ENCODE assay signal across 1 cellular context in genomic region chr1:99992760-99993467, GRCh38.
A peak's percentile ranks its signal among the peaks of the same experiment; 100 is the strongest.
TF ChIP-seq lines count a peak whose summit lies in the region.

No MANE protein-coding gene starts in this region.

TF ChIP-seq in K562, 482 proteins besides CTCF, POLR2A, EP300 and RAD21 (continued from another document and continues in another):
- TF ChIP-seq ZNF280B (CRISPR knock-in tag; IDR thresholded peaks at IDR 0.05), result no peak
- no peak for TF ChIP-seq NUFIP1 (IDR thresholded peaks at IDR 0.05; ENCODE audit: partially characterized antibody)
- no peak for TF ChIP-seq ZNF76 (CRISPR knock-in tag; IDR thresholded peaks at IDR 0.05; ENCODE audit: borderline replicate concordance)
- TF ChIP-seq TOE1 (IDR thresholded peaks at IDR 0.05; ENCODE audit: borderline replicate concordance), result no peak
- TF ChIP-seq TOE1 (CRISPR knock-in tag; IDR thresholded peaks at IDR 0.05; ENCODE audit: borderline replicate concordance, low read depth), result no peak
- no peak for TF ChIP-seq ZNF318 (IDR thresholded peaks at IDR 0.05; ENCODE audit: borderline replicate concordance in 1 of 2, low read depth in 1 of 2)
- no peak for TF ChIP-seq POLR3G (IDR thresholded peaks at IDR 0.05; ENCODE audit: extremely low read depth, insufficient read length, insufficient replicate concordance)
- TF ChIP-seq MAFG (tag; conservative IDR thresholded peaks at IDR 0.05), result peak; percentile 78
- no peak for TF ChIP-seq ZBTB17 (CRISPR knock-in tag; IDR thresholded peaks at IDR 0.05)
- peak; percentile 77 for TF ChIP-seq C11orf30 (IDR thresholded peaks at IDR 0.05; ENCODE audit: low read depth)
- no peak for TF ChIP-seq SP2 (IDR thresholded peaks at IDR 0.05; ENCODE audit: extremely low read depth, low read depth, low read length, poor library complexity, severe bottlenecking)
- TF ChIP-seq NCOA2 (IDR thresholded peaks at IDR 0.05; ENCODE audit: partially characterized antibody in 2 of 2), result no peak
- peak; percentile 70 for TF ChIP-seq FOSL1 (tag; conservative IDR thresholded peaks at IDR 0.05)
- TF ChIP-seq RCOR1 (IDR thresholded peaks at IDR 0.05; ENCODE audit: borderline replicate concordance in 1 of 2, low read depth in 2 of 2, low read length in 2 of 2), result peak in 1 of 2 experiments; percentile 22; a peak in 1 of 4 replicates
- peak; percentile 79; the same call in 1 of the 2 replicates for TF ChIP-seq SMARCA4 (IDR thresholded peaks at IDR 0.05)
- TF ChIP-seq XRCC4 (IDR thresholded peaks at IDR 0.05; ENCODE audit: extremely low read depth, insufficient read depth, insufficient read length), result no peak
- no peak for TF ChIP-seq NFYB (IDR thresholded peaks at IDR 0.05; ENCODE audit: extremely low read depth, insufficient read length)
- no peak for TF ChIP-seq ZNF57 (CRISPR knock-in tag; IDR thresholded peaks at IDR 0.05)
- TF ChIP-seq JUNB (CRISPR knock-in tag; conservative IDR thresholded peaks at IDR 0.05), result no peak
- TF ChIP-seq DNMT1 (IDR thresholded peaks at IDR 0.05), result no peak
- TF ChIP-seq CTCFL (IDR thresholded peaks at IDR 0.05; ENCODE audit: borderline replicate concordance, insufficient read depth, low read depth, low read length, poor library complexity, severe bottlenecking), result no peak
- no peak for TF ChIP-seq U2AF2 (optimal IDR thresholded peaks at IDR 0.05; ENCODE audit: low read depth, low read length)
- peak; percentile 81 for TF ChIP-seq SMARCE1 (IDR thresholded peaks at IDR 0.05)
- TF ChIP-seq, protein P1, sequence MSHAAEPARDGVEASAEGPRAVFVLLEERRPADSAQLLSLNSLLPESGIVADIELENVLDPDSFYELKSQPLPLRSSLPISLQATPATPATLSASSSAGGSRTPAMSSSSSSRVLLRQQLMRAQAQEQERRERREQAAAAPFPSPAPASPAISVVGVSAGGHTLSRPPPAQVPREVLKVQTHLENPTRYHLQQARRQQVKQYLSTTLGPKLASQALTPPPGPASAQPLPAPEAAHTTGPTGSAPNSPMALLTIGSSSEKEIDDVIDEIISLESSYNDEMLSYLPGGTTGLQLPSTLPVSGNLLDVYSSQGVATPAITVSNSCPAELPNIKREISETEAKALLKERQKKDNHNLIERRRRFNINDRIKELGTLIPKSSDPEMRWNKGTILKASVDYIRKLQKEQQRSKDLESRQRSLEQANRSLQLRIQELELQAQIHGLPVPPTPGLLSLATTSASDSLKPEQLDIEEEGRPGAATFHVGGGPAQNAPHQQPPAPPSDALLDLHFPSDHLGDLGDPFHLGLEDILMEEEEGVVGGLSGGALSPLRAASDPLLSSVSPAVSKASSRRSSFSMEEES (CRISPR knock-in tag; IDR thresholded peaks at IDR 0.05), result no peak
- TF ChIP-seq, protein P2, sequence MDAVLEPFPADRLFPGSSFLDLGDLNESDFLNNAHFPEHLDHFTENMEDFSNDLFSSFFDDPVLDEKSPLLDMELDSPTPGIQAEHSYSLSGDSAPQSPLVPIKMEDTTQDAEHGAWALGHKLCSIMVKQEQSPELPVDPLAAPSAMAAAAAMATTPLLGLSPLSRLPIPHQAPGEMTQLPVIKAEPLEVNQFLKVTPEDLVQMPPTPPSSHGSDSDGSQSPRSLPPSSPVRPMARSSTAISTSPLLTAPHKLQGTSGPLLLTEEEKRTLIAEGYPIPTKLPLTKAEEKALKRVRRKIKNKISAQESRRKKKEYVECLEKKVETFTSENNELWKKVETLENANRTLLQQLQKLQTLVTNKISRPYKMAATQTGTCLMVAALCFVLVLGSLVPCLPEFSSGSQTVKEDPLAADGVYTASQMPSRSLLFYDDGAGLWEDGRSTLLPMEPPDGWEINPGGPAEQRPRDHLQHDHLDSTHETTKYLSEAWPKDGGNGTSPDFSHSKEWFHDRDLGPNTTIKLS (IDR thresholded peaks at IDR 0.05; ENCODE audit: borderline replicate concordance, low read depth), result no peak
- no peak for TF ChIP-seq CBFA2T3 (IDR thresholded peaks at IDR 0.05)
- peak; percentile 63 for TF ChIP-seq MEIS2 (IDR thresholded peaks at IDR 0.05; ENCODE audit: partially characterized antibody)
- no peak for TF ChIP-seq TGIF2 (CRISPR knock-in tag; IDR thresholded peaks at IDR 0.05)
- TF ChIP-seq BHLHE40 (IDR thresholded peaks at IDR 0.05; ENCODE audit: low read length), result no peak
- no peak for TF ChIP-seq DDX20 (tag; IDR thresholded peaks at IDR 0.05; ENCODE audit: low read depth)
- TF ChIP-seq EP400 (IDR thresholded peaks at IDR 0.05), result no peak
- no peak for TF ChIP-seq ZNF780A (CRISPR knock-in tag; IDR thresholded peaks at IDR 0.05)
- TF ChIP-seq, protein P3, sequence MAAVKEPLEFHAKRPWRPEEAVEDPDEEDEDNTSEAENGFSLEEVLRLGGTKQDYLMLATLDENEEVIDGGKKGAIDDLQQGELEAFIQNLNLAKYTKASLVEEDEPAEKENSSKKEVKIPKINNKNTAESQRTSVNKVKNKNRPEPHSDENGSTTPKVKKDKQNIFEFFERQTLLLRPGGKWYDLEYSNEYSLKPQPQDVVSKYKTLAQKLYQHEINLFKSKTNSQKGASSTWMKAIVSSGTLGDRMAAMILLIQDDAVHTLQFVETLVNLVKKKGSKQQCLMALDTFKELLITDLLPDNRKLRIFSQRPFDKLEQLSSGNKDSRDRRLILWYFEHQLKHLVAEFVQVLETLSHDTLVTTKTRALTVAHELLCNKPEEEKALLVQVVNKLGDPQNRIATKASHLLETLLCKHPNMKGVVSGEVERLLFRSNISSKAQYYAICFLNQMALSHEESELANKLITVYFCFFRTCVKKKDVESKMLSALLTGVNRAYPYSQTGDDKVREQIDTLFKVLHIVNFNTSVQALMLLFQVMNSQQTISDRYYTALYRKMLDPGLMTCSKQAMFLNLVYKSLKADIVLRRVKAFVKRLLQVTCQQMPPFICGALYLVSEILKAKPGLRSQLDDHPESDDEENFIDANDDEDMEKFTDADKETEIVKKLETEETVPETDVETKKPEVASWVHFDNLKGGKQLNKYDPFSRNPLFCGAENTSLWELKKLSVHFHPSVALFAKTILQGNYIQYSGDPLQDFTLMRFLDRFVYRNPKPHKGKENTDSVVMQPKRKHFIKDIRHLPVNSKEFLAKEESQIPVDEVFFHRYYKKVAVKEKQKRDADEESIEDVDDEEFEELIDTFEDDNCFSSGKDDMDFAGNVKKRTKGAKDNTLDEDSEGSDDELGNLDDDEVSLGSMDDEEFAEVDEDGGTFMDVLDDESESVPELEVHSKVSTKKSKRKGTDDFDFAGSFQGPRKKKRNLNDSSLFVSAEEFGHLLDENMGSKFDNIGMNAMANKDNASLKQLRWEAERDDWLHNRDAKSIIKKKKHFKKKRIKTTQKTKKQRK (IDR thresholded peaks at IDR 0.05; ENCODE audit: borderline replicate concordance, low read depth, low read length), result no peak
- TF ChIP-seq ZNF274 (IDR thresholded peaks at IDR 0.05; ENCODE audit: borderline replicate concordance, low read depth, low read length), result no peak
- no peak for TF ChIP-seq SRSF7 (optimal IDR thresholded peaks at IDR 0.05; ENCODE audit: low read depth, low read length)
- no peak for TF ChIP-seq SMARCA5 (IDR thresholded peaks at IDR 0.05)
- no peak for TF ChIP-seq ZNF347 (CRISPR knock-in tag; IDR thresholded peaks at IDR 0.05; ENCODE audit: low read depth)
- TF ChIP-seq, protein P4, sequence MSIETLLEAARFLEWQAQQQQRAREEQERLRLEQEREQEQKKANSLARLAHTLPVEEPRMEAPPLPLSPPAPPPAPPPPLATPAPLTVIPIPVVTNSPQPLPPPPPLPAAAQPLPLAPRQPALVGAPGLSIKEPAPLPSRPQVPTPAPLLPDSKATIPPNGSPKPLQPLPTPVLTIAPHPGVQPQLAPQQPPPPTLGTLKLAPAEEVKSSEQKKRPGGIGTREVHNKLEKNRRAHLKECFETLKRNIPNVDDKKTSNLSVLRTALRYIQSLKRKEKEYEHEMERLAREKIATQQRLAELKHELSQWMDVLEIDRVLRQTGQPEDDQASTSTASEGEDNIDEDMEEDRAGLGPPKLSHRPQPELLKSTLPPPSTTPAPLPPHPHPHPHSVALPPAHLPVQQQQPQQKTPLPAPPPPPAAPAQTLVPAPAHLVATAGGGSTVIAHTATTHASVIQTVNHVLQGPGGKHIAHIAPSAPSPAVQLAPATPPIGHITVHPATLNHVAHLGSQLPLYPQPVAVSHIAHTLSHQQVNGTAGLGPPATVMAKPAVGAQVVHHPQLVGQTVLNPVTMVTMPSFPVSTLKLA (conservative IDR thresholded peaks at IDR 0.05), result no peak
- no peak for TF ChIP-seq MCM7 (IDR thresholded peaks at IDR 0.05)
- TF ChIP-seq, protein P5, sequence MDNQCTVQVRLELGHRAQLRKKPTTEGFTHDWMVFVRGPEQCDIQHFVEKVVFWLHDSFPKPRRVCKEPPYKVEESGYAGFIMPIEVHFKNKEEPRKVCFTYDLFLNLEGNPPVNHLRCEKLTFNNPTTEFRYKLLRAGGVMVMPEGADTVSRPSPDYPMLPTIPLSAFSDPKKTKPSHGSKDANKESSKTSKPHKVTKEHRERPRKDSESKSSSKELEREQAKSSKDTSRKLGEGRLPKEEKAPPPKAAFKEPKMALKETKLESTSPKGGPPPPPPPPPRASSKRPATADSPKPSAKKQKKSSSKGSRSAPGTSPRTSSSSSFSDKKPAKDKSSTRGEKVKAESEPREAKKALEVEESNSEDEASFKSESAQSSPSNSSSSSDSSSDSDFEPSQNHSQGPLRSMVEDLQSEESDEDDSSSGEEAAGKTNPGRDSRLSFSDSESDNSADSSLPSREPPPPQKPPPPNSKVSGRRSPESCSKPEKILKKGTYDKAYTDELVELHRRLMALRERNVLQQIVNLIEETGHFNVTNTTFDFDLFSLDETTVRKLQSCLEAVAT (IDR thresholded peaks at IDR 0.05), result no peak
- no peak for TF ChIP-seq RBBP5 (IDR thresholded peaks at IDR 0.05; ENCODE audit: borderline replicate concordance, insufficient read depth, low read length, poor library complexity, severe bottlenecking)
- TF ChIP-seq PHTF2 (CRISPR knock-in tag; IDR thresholded peaks at IDR 0.05), result no peak
- TF ChIP-seq NCOR1 (IDR thresholded peaks at IDR 0.05), result no peak
